In genomic region chr7:116753130-116753529, GRCh38 we compare ENCODE assay signal across 20 cellular contexts.
"Had no signal": no experiment of that assay in that cellular context is flagged by ENCODE, and none has a peak within 500 bp of the region (broad histone marks: within the 10 kb centered on the region; RNA-seq: fewer than 3 reads in every experiment).

No MANE protein-coding gene starts in this region.

- H3K4me3 Mint-ChIP-seq: effector memory CD8-positive, alpha-beta T cell; endodermal cell; mesothelial cell of epicardium had no signal

- H3K9me3 ChIP-seq: esophagus squamous epithelium, gastrocnemius medialis, lower lobe of right lung, mucosa of descending colon had no signal

- H3K27ac Mint-ChIP-seq: effector memory CD8-positive, alpha-beta T cell; endodermal cell; mesothelial cell of epicardium had no signal

- H3K27me3 ChIP-seq: esophagus squamous epithelium, gastrocnemius medialis had no signal

- ATAC-seq: effector memory CD8-positive, alpha-beta T cell; esophagus mucosa; left colon; left lobe of liver; left ventricle myocardium superior; mucosa of descending colon had no signal

- H3K4me1 ChIP-seq: esophagus squamous epithelium, gastrocnemius medialis, lower lobe of right lung had no signal

- H3K4me3 ChIP-seq: coronary artery, esophagus squamous epithelium, gastrocnemius medialis, lower lobe of right lung, mucosa of descending colon had no signal

- H3K27ac ChIP-seq: coronary artery, epithelial cell of prostate, esophagus squamous epithelium, lower lobe of right lung had no signal

- DNase-seq: effector CD8-positive, alpha-beta T cell; effector memory CD8-positive, alpha-beta T cell; endodermal cell; erythroblast; esophagus squamous epithelium; foreskin fibroblast; foreskin melanocyte; gastrocnemius medialis; head of caudate nucleus; hippocampal formation; left colon; left ventricle myocardium superior; lower lobe of right lung; mesenchymal stem cell; mucosa of descending colon had no signal

- H3K4me1 Mint-ChIP-seq: mesothelial cell of epicardium had no signal

- H3K36me3 ChIP-seq: esophagus squamous epithelium, lower lobe of right lung had no signal
